ENCODE assay signal across 19 cellular contexts in genomic region chr1:181221078-181221477, GRCh38.
"Had no signal": no experiment of that assay in that cellular context is flagged by ENCODE, and none has a peak within 500 bp of the region (broad histone marks: within the 10 kb centered on the region; RNA-seq: fewer than 3 reads in every experiment).

No MANE protein-coding gene starts in this region.

- H3K36me3 ChIP-seq: gastrocnemius medialis, heart right ventricle, prostate gland, sigmoid colon, stomach, thyroid gland, upper lobe of left lung had no signal

- DNase-seq: dorsolateral prefrontal cortex; effector CD4-positive, alpha-beta T cell; foreskin fibroblast; gastrocnemius medialis; heart right ventricle; hippocampal formation; kidney glomerular epithelial cell; left colon; natural killer cell; right cardiac atrium; sigmoid colon; stimulated activated CD4-positive, alpha-beta T cell treated with anti-CD3 and anti-CD28 coated beads, Interleukin-2, amount 100 ng/mL, for 24 hours; stimulated activated CD4-positive, alpha-beta T cell treated with anti-CD3 and anti-CD28 coated beads, Interleukin-4, amount 100 ng/mL, for 24 hours; stimulated activated naive CD4-positive, alpha-beta T cell treated with Interleukin-2 at 50 U/mL for 16 hours; stomach; thyroid gland; upper lobe of left lung had no signal

- H3K4me3 ChIP-seq: dorsolateral prefrontal cortex, gastrocnemius medialis, heart right ventricle, lung, prostate gland, sigmoid colon, stomach, thyroid gland, upper lobe of left lung had no signal

- H3K27me3 ChIP-seq: sigmoid colon, thyroid gland, upper lobe of left lung had no signal

- H3K27ac ChIP-seq: dorsolateral prefrontal cortex, gastrocnemius medialis, prostate gland, sigmoid colon, stomach, thyroid gland, upper lobe of left lung had no signal

- H3K9me3 ChIP-seq: gastrocnemius medialis, prostate gland, sigmoid colon, stomach, thyroid gland, upper lobe of left lung had no signal

- H3K4me1 ChIP-seq: gastrocnemius medialis, prostate gland, sigmoid colon, stomach, upper lobe of left lung had no signal
